15 cellular contexts compared by ENCODE assay signal in genomic region chr5:14821721-14822120, GRCh38.
"Had no signal": no experiment of that assay in that cellular context is flagged by ENCODE, and none has a peak within 500 bp of the region (broad histone marks: within the 10 kb centered on the region; RNA-seq: fewer than 3 reads in every experiment).

No MANE protein-coding gene starts in this region.

- H3K27ac Mint-ChIP-seq: natural killer cell; stimulated activated naive CD8-positive, alpha-beta T cell treated with anti-CD3 and anti-CD28 coated beads, Interleukin-15, Interleukin-2, amounts not matched to agents 100 ng/mL and 50 ng/mL, for 24 hours had no signal

- H3K27me3 Mint-ChIP-seq: stimulated activated naive CD8-positive, alpha-beta T cell treated with anti-CD3 and anti-CD28 coated beads, Interleukin-15, Interleukin-2, amounts not matched to agents 100 ng/mL and 50 ng/mL, for 24 hours had no signal

- H3K9me3 ChIP-seq: ascending aorta, esophagus muscularis mucosa, lower lobe of right lung, prostate gland, testis, upper lobe of right lung had no signal

- ATAC-seq: lower lobe of right lung, natural killer cell, sciatic nerve, upper lobe of right lung had no signal

- H3K27me3 ChIP-seq: ascending aorta, esophagus muscularis mucosa, testis, upper lobe of right lung had no signal

- H3K4me1 ChIP-seq: lower lobe of right lung, testis, upper lobe of right lung had no signal

- DNase-seq: activated CD4-positive, alpha-beta T cell treated with anti-CD3 and anti-CD28 coated beads, Interleukin-2, amount 50 U/mL, for 48 hours; activated CD4-positive, CD25-positive, alpha-beta regulatory T cell treated with anti-CD3 and anti-CD28 coated beads, Interleukin-2, amount 50 U/mL, for 72 hours; activated T-cell treated with anti-CD3 and anti-CD28 coated beads, Interleukin-2, amount 50 U/mL, for 48 hours; cortex of kidney; glutamatergic neuron; lower lobe of right lung; natural killer cell; stimulated activated CD4-positive, alpha-beta T cell treated with anti-CD3 and anti-CD28 coated beads, Interleukin-4, amount 100 ng/mL, for 1 hour; testis; upper lobe of right lung had no signal

- H3K36me3 Mint-ChIP-seq: natural killer cell had no signal

- H3K27ac ChIP-seq: esophagus muscularis mucosa, lower lobe of right lung, testis, upper lobe of right lung had no signal

- H3K4me3 ChIP-seq: ascending aorta, esophagus muscularis mucosa, lower lobe of right lung, prostate gland, testis, upper lobe of right lung had no signal

- H3K36me3 ChIP-seq: ascending aorta, esophagus muscularis mucosa, lower lobe of right lung, prostate gland, upper lobe of right lung had no signal

- H3K4me3 Mint-ChIP-seq: natural killer cell; stimulated activated naive CD8-positive, alpha-beta T cell treated with anti-CD3 and anti-CD28 coated beads, Interleukin-15, Interleukin-2, amounts not matched to agents 100 ng/mL and 50 ng/mL, for 24 hours had no signal

- H3K9me3 Mint-ChIP-seq: natural killer cell; stimulated activated naive CD8-positive, alpha-beta T cell treated with anti-CD3 and anti-CD28 coated beads, Interleukin-15, Interleukin-2, amounts not matched to agents 100 ng/mL and 50 ng/mL, for 24 hours had no signal
